ENCODE assay signal across 18 cellular contexts in the genomic region with DNA sequence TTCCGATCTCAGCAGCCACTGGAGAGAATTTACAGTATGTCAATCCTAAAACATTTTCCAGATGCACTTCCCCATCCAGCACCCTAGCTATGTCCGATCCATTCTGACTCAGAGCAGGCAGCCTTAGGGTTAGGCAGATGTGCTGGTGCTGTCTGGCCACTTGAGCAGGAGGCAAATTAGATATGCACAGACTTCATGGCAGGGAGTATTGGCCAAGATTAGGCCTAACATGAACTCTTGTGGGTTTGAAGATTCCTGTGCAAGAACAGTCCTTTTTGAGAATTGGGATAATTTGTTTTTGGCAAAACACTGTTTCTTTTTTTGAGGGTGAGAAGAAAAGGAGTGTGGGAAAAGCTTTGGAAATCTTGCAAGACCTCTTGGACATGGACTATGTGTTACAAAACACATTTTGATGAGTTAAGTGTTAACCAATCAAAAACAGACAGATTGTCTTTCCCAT.
A peak's percentile ranks its signal among the peaks of the same experiment; 100 is the strongest.
DNase-seq lines count a peak whose midpoint lies in the region; ATAC-seq and TF ChIP-seq lines count a peak whose summit lies in the region.
"Had no signal": no experiment of that assay in that cellular context is flagged by ENCODE, and none has a peak within 500 bp of the region (broad histone marks: within the 10 kb centered on the region; RNA-seq: fewer than 3 reads in every experiment).

No MANE protein-coding gene starts in this region.

- no peaks in the 10 kb centered on the region for H3K9me3 Mint-ChIP-seq in HFFc6
- H3K9me3 Mint-ChIP-seq: dendritic cell treated with granulocyte-macrophage colony-stimulating factor and Interleukin-4, amounts not matched to agents 40 ng/mL and 50 ng/mL, for 4 days had no signal

- CTCF ChIA-PET in AG04449 (lab: Yijun Ruan, JAX) = interaction anchor here (1.1 to 2.7 kb wide), 2 partner anchors 9 to 19 kb away, joined by 3 to 15 read pairs; no protein-coding TSS in a partner anchor

- H3K4me3 ChIP-seq in AG04449 (ENCODE audit: low read depth, low read length) (no peak overlapping the region), fibroblast of lung (replicated peaks in 1 of 4; ENCODE audit: control extremely low read depth in 1 of 4, insufficient read depth in 1 of 4, low read depth in 3 of 4, low read length in 4 of 4) (no peak overlapping the region), mucosa of descending colon (no peak overlapping the region), SJCRH30 (no peak overlapping the region)
- H3K4me3 ChIP-seq: SK-N-MC had no signal

- H3K4me3 Mint-ChIP-seq in HFFc6 = no peak overlapping the region
- H3K4me3 Mint-ChIP-seq: activated CD8-positive, alpha-beta T cell treated with anti-CD3 and anti-CD28 coated beads, Interleukin-2, amount 10 ng/mL, durations not matched to agents 7 days and 5 days; dendritic cell treated with granulocyte-macrophage colony-stimulating factor and Interleukin-4, amounts not matched to agents 40 ng/mL and 50 ng/mL, for 4 days; naive thymus-derived CD4-positive, alpha-beta T cell had no signal

- H4K20me1 ChIP-seq in fibroblast of lung (ENCODE audit: control insufficient read depth, extremely low read depth, insufficient read depth, low read length) = no peaks in the 10 kb centered on the region

- H3K27ac ChIP-seq in fibroblast of lung (ENCODE audit: insufficient read depth, low read length) (peak overlapping the region; percentile 32), SJCRH30 (no peak overlapping the region)
- H3K27ac ChIP-seq: foreskin keratinocyte, SK-N-MC had no signal

- H3K79me2 ChIP-seq in fibroblast of lung (ENCODE audit: control insufficient read depth, insufficient read depth, low read length) = no peaks in the 10 kb centered on the region

- H3K27ac Mint-ChIP-seq in HFFc6 = peak overlapping the region; percentile 42
- H3K27ac Mint-ChIP-seq: activated CD8-positive, alpha-beta T cell treated with anti-CD3 and anti-CD28 coated beads, Interleukin-2, amount 10 ng/mL, durations not matched to agents 7 days and 5 days; dendritic cell treated with granulocyte-macrophage colony-stimulating factor and Interleukin-4, amounts not matched to agents 40 ng/mL and 50 ng/mL, for 4 days; naive thymus-derived CD4-positive, alpha-beta T cell had no signal

- H3K36me3 ChIP-seq in fibroblast of lung (ENCODE audit: control insufficient read depth, insufficient read depth, low read length) (no peaks in the 10 kb centered on the region), mucosa of descending colon (ENCODE audit: low read depth) (no peaks in the 10 kb centered on the region), SJCRH30 (no peaks in the 10 kb centered on the region)

- peaks cover 2% of the 10 kb centered on the region; the same call in 1 of the 2 replicates for H3K27me3 Mint-ChIP-seq in HFFc6 (ENCODE audit: insufficient read depth)
- H3K27me3 Mint-ChIP-seq: dendritic cell treated with granulocyte-macrophage colony-stimulating factor and Interleukin-4, amounts not matched to agents 40 ng/mL and 50 ng/mL, for 4 days had no signal

- H3K9me3 ChIP-seq in fibroblast of lung (ENCODE audit: control insufficient read depth, insufficient read depth, low read depth, low read length) (no peaks in the 10 kb centered on the region), mucosa of descending colon (no peaks in the 10 kb centered on the region), SJCRH30 (replicated peaks) (no peaks in the 10 kb centered on the region)

- no peak overlapping the region for H3K4me2 ChIP-seq in fibroblast of lung (ENCODE audit: extremely low read depth, insufficient read depth, low read length)

- TF ChIP-seq CTCF in AG04449 (IDR thresholded peaks at IDR 0.05; ENCODE audit: insufficient read depth, low read length, missing control alignments) (no peak), HFFc6 (IDR thresholded peaks at IDR 0.05) (no peak), fibroblast of lung (conservative IDR thresholded peaks at IDR 0.05 in 1 of 2, IDR thresholded peaks at IDR 0.05 in 1 of 2; ENCODE audit: low read depth in 1 of 2, low read length in 2 of 2) (no peak), mucosa of descending colon (IDR thresholded peaks at IDR 0.05) (no peak)

- H3K9ac ChIP-seq in fibroblast of lung (ENCODE audit: insufficient read depth, low read length) = no peak overlapping the region

- peak; percentile 27 for ATAC-seq in mucosa of descending colon
- ATAC-seq: activated CD8-positive, alpha-beta T cell treated with anti-CD3 and anti-CD28 coated beads, Interleukin-2, amount 10 ng/mL, durations not matched to agents 7 days and 5 days; foreskin keratinocyte; naive thymus-derived CD4-positive, alpha-beta T cell had no signal

- H3K27me3 ChIP-seq in fibroblast of lung (ENCODE audit: control insufficient read depth, insufficient read depth, low read length) (no peaks in the 10 kb centered on the region), SJCRH30 (0 out of 2 replicates have a peak, but pooled peaks cover 3% of the 10 kb centered on the region)
- H3K27me3 ChIP-seq: foreskin keratinocyte had no signal

- H3K4me1 Mint-ChIP-seq in HFFc6 (ENCODE audit: low read depth) = peaks cover 55% of the 10 kb centered on the region
- H3K4me1 Mint-ChIP-seq: naive thymus-derived CD4-positive, alpha-beta T cell had no signal

- H2AFZ ChIP-seq in fibroblast of lung (ENCODE audit: low read length) = no peak overlapping the region

- peaks cover 23% of the 10 kb centered on the region for H3K4me1 ChIP-seq in fibroblast of lung (ENCODE audit: control insufficient read depth, extremely low read depth, insufficient read depth, low read length)
- no peaks in the 10 kb centered on the region for H3K4me1 ChIP-seq in mucosa of descending colon (ENCODE audit: low read depth)
- peaks cover 5% of the 10 kb centered on the region for H3K4me1 ChIP-seq in SJCRH30

- POLR2A ChIA-PET in AG04449 (lab: Yijun Ruan, JAX) = interaction anchor here (0.6 to 1.1 kb wide), 2 partner anchors 217 to 915 kb away, joined by 3 to 4 read pairs; no protein-coding TSS in a partner anchor

- DNase-seq in AG04449 (ENCODE audit: low read depth, low spot score) (peak; percentile 58), HFFc6 (peak; percentile 46), fibroblast of lung (ENCODE audit: low read depth in 2 of 2) (peak; percentile 52 to 84), mucosa of descending colon (no peak), head of caudate nucleus (no peak), iPS-NIHi7 (ENCODE audit: extremely low spot score) (no peak), SJCRH30 (no peak)
- DNase-seq in stimulated activated CD4-positive, alpha-beta T cell treated with anti-CD3 and anti-CD28 coated beads, Interleukin-4, amount 100 ng/mL, for 24 hours = no peak
- DNase-seq: activated CD8-positive, alpha-beta T cell treated with anti-CD3 and anti-CD28 coated beads, Interleukin-2, amount 10 ng/mL, durations not matched to agents 7 days and 5 days; amniotic stem cell; Calu3; kidney glomerular epithelial cell; naive thymus-derived CD4-positive, alpha-beta T cell; NCI-H1417; stimulated activated CD4-positive, alpha-beta T cell treated with anti-CD3 and anti-CD28 coated beads, Interleukin-2, amount 100 ng/mL, for 48 hours had no signal

- H3K36me3 Mint-ChIP-seq in HFFc6 (ENCODE audit: low read depth) = no peaks in the 10 kb centered on the region

- intact Hi-C loops in mucosa of descending colon (cut with DNase I, micrococcal nuclease) (no loop called here), head of caudate nucleus (cut with DNase I) (no loop called here)

Comparison
In these comparisons a context has a peak if more than half of its experiments do, and no peak if none do; other contexts are left out.
1. DNase-seq: peak in AG04449 (single experiment), HFFc6 (single experiment) and fibroblast of lung (2 of 2); none in mucosa of descending colon (0 of 3), head of caudate nucleus (0 of 42), stimulated activated CD4-positive, alpha-beta T cell treated with anti-CD3 and anti-CD28 coated beads, Interleukin-4, amount 100 ng/mL, for 24 hours (single experiment), iPS-NIHi7 (single experiment) and SJCRH30 (0 of 2).